9 cellular contexts compared by ENCODE assay signal in genomic region chrX:129600981-129601424, GRCh38. TPM values are rescaled to one million over a fixed set of nuclear protein-coding genes. Genes with fewer than 3 reads are reported as not detected.
DNase-seq lines count a peak whose midpoint lies in the region; TF ChIP-seq lines count a peak whose summit lies in the region.
"Had no signal": no experiment of that assay in that cellular context is flagged by ENCODE, and none has a peak within 500 bp of the region (broad histone marks: within the 10 kb centered on the region; RNA-seq: fewer than 3 reads in every experiment).

No MANE protein-coding gene starts in this region.

- no peak overlapping the region for H2BK20ac ChIP-seq in H9 (ENCODE audit: low read depth, low read length, poor library complexity, severe bottlenecking)

- H3K4me1 Mint-ChIP-seq in H9, result peaks cover 18 to 30% of the 10 kb centered on the region in 2 experiments
- H3K4me1 Mint-ChIP-seq in CD8-positive, alpha-beta memory T cell, result peaks cover 10 to 21% (median 18%) of the 10 kb centered on the region in 3 donors
- no peaks in the 10 kb centered on the region for H3K4me1 Mint-ChIP-seq in Calu3 (ENCODE audit: low read depth, unreplicated experiment)

- no peak overlapping the region for H4K91ac ChIP-seq in H9 (ENCODE audit: insufficient read length, low read depth, low read length)

- H3K4me2 ChIP-seq in H9 (ENCODE audit: insufficient read depth, insufficient read length, low read length) (no peak overlapping the region), SU-DHL-6 (ENCODE audit: low read depth, low read length, poor library complexity, severe bottlenecking) (no peak overlapping the region), osteoblast (ENCODE audit: insufficient read depth, low read length) (no peak overlapping the region)
- H3K4me2 ChIP-seq: BLaER1 had no signal

- H3K56ac ChIP-seq in H9 (ENCODE audit: insufficient read length, low read depth, low read length), result no peak overlapping the region

- H3K9me3 ChIP-seq in H9 (ENCODE audit: control insufficient read depth, low read depth, low read length), result no peaks in the 10 kb centered on the region
- no peaks in the 10 kb centered on the region for H3K9me3 ChIP-seq in SU-DHL-6 (ENCODE audit: insufficient read depth, low read length)
- no peaks in the 10 kb centered on the region for H3K9me3 ChIP-seq in osteoblast (ENCODE audit: low read depth, low read length)
- no peaks in the 10 kb centered on the region for H3K9me3 ChIP-seq in CD8-positive, alpha-beta memory T cell (ENCODE audit: low read length)
- H3K9me3 ChIP-seq: BLaER1 had no signal

- no peak overlapping the region for H4K8ac ChIP-seq in H9 (replicated peaks; ENCODE audit: insufficient read length, low read depth, low read length)

- no peak overlapping the region for H2BK120ac ChIP-seq in H9 (ENCODE audit: low read depth, low read length, poor library complexity, severe bottlenecking)

- peaks cover 0 to 11% (median 6%) of the 10 kb centered on the region in 3 experiments; a peak in 3 of 7 replicates for H3K36me3 Mint-ChIP-seq in H9 (ENCODE audit: insufficient read depth in 1 of 3, low read depth in 3 of 3)
- no peaks in the 10 kb centered on the region for H3K36me3 Mint-ChIP-seq in CD8-positive, alpha-beta memory T cell
- H3K36me3 Mint-ChIP-seq in Calu3 (ENCODE audit: insufficient read depth, unreplicated experiment), result peaks cover 11% of the 10 kb centered on the region

- BruUV-seq in Calu3 (replicated peaks; lab: Mats Ljungman, UMichigan), result no TSS peak

- H3K27ac Mint-ChIP-seq in H9, result no peak overlapping the region; a peak in 1 of 7 replicates
- H3K27ac Mint-ChIP-seq in CD8-positive, alpha-beta memory T cell, result peak overlapping the region in 1 of 8 donors; percentile 68
- no peak overlapping the region for H3K27ac Mint-ChIP-seq in Calu3 (ENCODE audit: unreplicated experiment)

- H3K9ac ChIP-seq in H9 (ENCODE audit: extremely low read depth, insufficient read length, low read length) (no peak overlapping the region), SU-DHL-6 (ENCODE audit: low read length) (no peak overlapping the region)
- H3K9ac ChIP-seq: BLaER1 had no signal

- H3T11ph ChIP-seq in H9 (ENCODE audit: low read length), result no peak overlapping the region

- H3K9me3 Mint-ChIP-seq in H9, result no peaks in the 10 kb centered on the region
- H3K9me3 Mint-ChIP-seq in CD8-positive, alpha-beta memory T cell, result no peaks in the 10 kb centered on the region
- H3K9me3 Mint-ChIP-seq in Calu3 (ENCODE audit: low read depth, unreplicated experiment), result no peaks in the 10 kb centered on the region

- H3K4me1 ChIP-seq in H9 (ENCODE audit: insufficient read depth, low read length), result no peaks in the 10 kb centered on the region
- peaks cover 5% of the 10 kb centered on the region for H3K4me1 ChIP-seq in osteoblast (ENCODE audit: insufficient read depth, low read length)
- peaks cover 15% of the 10 kb centered on the region for H3K4me1 ChIP-seq in CD8-positive, alpha-beta memory T cell (ENCODE audit: insufficient read depth, low read length)

- H3K4me3 ChIP-seq in SU-DHL-6 (ENCODE audit: insufficient read depth, low read length, poor library complexity, severe bottlenecking), result no peak overlapping the region
- no peak overlapping the region for H3K4me3 ChIP-seq in fibroblast of pulmonary artery (replicated peaks; ENCODE audit: low read depth, low read length)
- no peak overlapping the region for H3K4me3 ChIP-seq in osteoblast (ENCODE audit: insufficient read depth, low read length)
- no peak overlapping the region for H3K4me3 ChIP-seq in CD8-positive, alpha-beta memory T cell (ENCODE audit: low read length)
- H3K4me3 ChIP-seq: BLaER1 had no signal

- H3K27me3 Mint-ChIP-seq in H9 (ENCODE audit: low read depth) (peaks cover 9% of the 10 kb centered on the region), Calu3 (ENCODE audit: unreplicated experiment) (no peaks in the 10 kb centered on the region)
- peaks cover 5 to 15% of the 10 kb centered on the region in 2 donors for H3K27me3 Mint-ChIP-seq in CD8-positive, alpha-beta memory T cell

- H3K27me3 ChIP-seq in H9 (ENCODE audit: insufficient read depth, low read length) (no peaks in the 10 kb centered on the region), SU-DHL-6 (ENCODE audit: low read length) (no peaks in the 10 kb centered on the region), osteoblast (ENCODE audit: insufficient read depth, low read length) (no peaks in the 10 kb centered on the region)
- H3K27me3 ChIP-seq in CD8-positive, alpha-beta memory T cell (ENCODE audit: insufficient read depth, low read length, poor library complexity, severe bottlenecking), result no peaks in the 10 kb centered on the region

- no CpG with 5 or more reads among the region's 11 CpGs for WGBS in H9 (ENCODE audit: extremely low coverage, insufficient read length, low lambda C conversion rate)

- no peaks in the 10 kb centered on the region for H3K23me2 ChIP-seq in H9 (ENCODE audit: insufficient read length, low read depth, low read length, poor library complexity, severe bottlenecking)

- intact Hi-C loops in Calu3 (cut with micrococcal nuclease; ENCODE audit: unreplicated experiment), result loop anchor here (10.0 kb wide), 1 partner anchor 594 kb away; no protein-coding TSS in a partner anchor

- no peak overlapping the region for H3K23ac ChIP-seq in H9 (ENCODE audit: insufficient read length, low read depth, low read length)

- no peak overlapping the region for H4K5ac ChIP-seq in H9 (ENCODE audit: insufficient read length, low read depth, low read length)

- H3F3A ChIP-seq in SU-DHL-6 (ENCODE audit: insufficient read depth), result no peaks in the 10 kb centered on the region

- no peak overlapping the region for H3K4me3 Mint-ChIP-seq in H9
- no peak overlapping the region for H3K4me3 Mint-ChIP-seq in CD8-positive, alpha-beta memory T cell
- H3K4me3 Mint-ChIP-seq in Calu3 (ENCODE audit: low read depth, unreplicated experiment), result no peak overlapping the region

- no peaks in the 10 kb centered on the region for H3K79me2 ChIP-seq in H9 (ENCODE audit: insufficient read depth, low read length)
- no peaks in the 10 kb centered on the region for H3K79me2 ChIP-seq in SU-DHL-6 (ENCODE audit: insufficient read depth, low read length)
- H3K79me2 ChIP-seq in osteoblast (ENCODE audit: insufficient read depth, low read length), result no peaks in the 10 kb centered on the region

- no peaks in the 10 kb centered on the region for H3K79me1 ChIP-seq in H9 (ENCODE audit: insufficient read depth, low read depth, low read length, poor library complexity, severe bottlenecking)

- no peaks in the 10 kb centered on the region for H4K20me1 ChIP-seq in H9 (ENCODE audit: control insufficient read depth, insufficient read depth, insufficient read length)
- no peaks in the 10 kb centered on the region for H4K20me1 ChIP-seq in SU-DHL-6 (ENCODE audit: low read depth, low read length)
- no peaks in the 10 kb centered on the region for H4K20me1 ChIP-seq in osteoblast (ENCODE audit: insufficient read depth, low read length)

- H3K27ac ChIP-seq in H9 (ENCODE audit: insufficient read length, low read depth, low read length) (no peak overlapping the region), SU-DHL-6 (ENCODE audit: low read depth, low read length) (no peak overlapping the region), osteoblast (ENCODE audit: low read depth, low read length) (no peak overlapping the region)
- no peak overlapping the region for H3K27ac ChIP-seq in CD8-positive, alpha-beta memory T cell (ENCODE audit: low read depth, low read length)
- H3K27ac ChIP-seq: BLaER1 had no signal

- TF ChIP-seq CTCF in H9 (conservative IDR thresholded peaks at IDR 0.05), result peak; percentile 83
- TF ChIP-seq CTCF in SU-DHL-6 (IDR thresholded peaks at IDR 0.05; ENCODE audit: insufficient read depth, low read length, poor library complexity, severe bottlenecking), result peak; percentile 51
- TF ChIP-seq CTCF in fibroblast of pulmonary artery (IDR thresholded peaks at IDR 0.05; ENCODE audit: low read length, missing control alignments), result peak; percentile 61
- TF ChIP-seq CTCF in osteoblast (IDR thresholded peaks at IDR 0.05; ENCODE audit: extremely low read depth, low read depth, low read length), result peak; percentile 76
- TF ChIP-seq CTCF in Calu3 (IDR thresholded peaks at IDR 0.05; ENCODE audit: unreplicated experiment), result no peak

- no peak overlapping the region for H3K18ac ChIP-seq in H9 (ENCODE audit: insufficient read length, low read depth, low read length)

- POLR2A ChIA-PET in CD8-positive, alpha-beta memory T cell (lab: Charles Lee), result no interaction called here

- H2AFZ ChIP-seq in H9 (ENCODE audit: low read length) (no peak overlapping the region), SU-DHL-6 (ENCODE audit: low read depth, low read length, severe bottlenecking) (no peak overlapping the region), osteoblast (ENCODE audit: low read length) (no peak overlapping the region)

- DNase-seq in DMS153 treated with DMSO at 0.1 percent for 48 hours (lab: John Stamatoyannopoulos, UW; ENCODE audit: unreplicated experiment), result peak; percentile 9
- DNase-seq in DMS153 (lab: John Stamatoyannopoulos, UW), result no peak
- no peak for DNase-seq in H9
- peak; percentile 33 for DNase-seq in fibroblast of pulmonary artery (ENCODE audit: low read depth)
- peak; percentile 85 for DNase-seq in osteoblast (ENCODE audit: insufficient read length, low spot score, missing footprints)
- no peak for DNase-seq in CD8-positive, alpha-beta memory T cell
- DNase-seq in Calu3, result no peak

- no peak overlapping the region for H2AK5ac ChIP-seq in H9 (ENCODE audit: insufficient read length, low read length)

- H3K14ac ChIP-seq in H9 (ENCODE audit: insufficient read depth, low read length), result no peak overlapping the region

- H2BK5ac ChIP-seq in H9 (ENCODE audit: insufficient read length, low read length), result no peak overlapping the region

- no peaks in the 10 kb centered on the region for H3K9me2 ChIP-seq in SU-DHL-6 (replicated peaks; ENCODE audit: insufficient read depth, low read length)

- no peak overlapping the region for H3K4ac ChIP-seq in H9 (ENCODE audit: low read depth, low read length)

- H3K36me3 ChIP-seq in SU-DHL-6 (ENCODE audit: low read length) (no peaks in the 10 kb centered on the region), osteoblast (ENCODE audit: insufficient read depth, low read length) (no peaks in the 10 kb centered on the region)
- H3K36me3 ChIP-seq in CD8-positive, alpha-beta memory T cell (ENCODE audit: insufficient read depth, low read length), result no peaks in the 10 kb centered on the region
- H3K36me3 ChIP-seq: BLaER1 had no signal

- no peak overlapping the region for H2BK15ac ChIP-seq in H9 (ENCODE audit: low read depth, low read length)

- CTCF ChIA-PET in CD8-positive, alpha-beta memory T cell (lab: Charles Lee), result interaction anchor here (0.6 to 1.1 kb wide), 4 partner anchors 17 to 460 kb away, joined by 3 to 5 read pairs (median 4); no protein-coding TSS in a partner anchor
- CTCF ChIA-PET in Calu3 (lab: Charles Lee), result no interaction called here

- H2BK12ac ChIP-seq in H9 (ENCODE audit: insufficient read length, low read depth, low read length), result no peak overlapping the region

RNA-seq across cellular contexts. Expression of gene APLN, which starts 53.8 kb away (rescaled TPM):
- total RNA-seq in H9 (2021) (0.18 and 0.24 TPM in 2 replicates), osteoblast (0.29 and 0.72 TPM in 2 replicates), Calu3 (2022) (0.35 TPM in 1 of 2 replicates, not detected in the other)
- total RNA-seq in CD8-positive, alpha-beta memory T cell, result under 1 TPM; 0.11 TPM
- polyA plus RNA-seq in CD8-positive, alpha-beta memory T cell, result not detected

Comparison
In these comparisons a context has a peak if more than half of its experiments do, and no peak if none do; other contexts are left out.
1. DNase-seq: peak in DMS153 treated with DMSO at 0.1 percent for 48 hours (single experiment), fibroblast of pulmonary artery (single experiment) and osteoblast (single experiment); none in DMS153 (single experiment), H9 (single experiment), CD8-positive, alpha-beta memory T cell (0 of 5) and Calu3 (single experiment).